Comparison of ENCODE assay signal across 29 cellular contexts in the genomic region with DNA sequence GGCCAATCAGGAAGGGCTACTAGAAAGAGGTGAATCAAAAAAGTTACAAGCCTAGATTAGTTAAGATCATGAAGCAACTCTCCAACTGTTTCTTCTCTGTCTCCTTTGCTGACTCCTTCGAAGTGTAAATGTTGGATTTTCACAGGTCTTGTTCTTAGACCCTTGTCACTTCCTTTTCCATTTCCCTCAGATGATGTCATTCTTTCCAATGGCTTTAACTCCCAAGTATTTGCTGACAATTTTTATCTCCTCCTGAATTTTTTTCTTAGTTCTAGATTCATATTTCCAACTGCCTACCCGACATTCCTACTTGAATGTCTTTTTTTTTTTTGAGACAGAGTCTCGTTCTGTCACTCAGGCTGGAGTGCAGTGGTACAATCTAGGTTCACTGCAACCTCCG.
"Had no signal": no experiment of that assay in that cellular context is flagged by ENCODE, and none has a peak within 500 bp of the region (broad histone marks: within the 10 kb centered on the region; RNA-seq: fewer than 3 reads in every experiment).

No MANE protein-coding gene starts in this region.

- H3K27me3 ChIP-seq: esophagus muscularis mucosa, heart right ventricle, neural progenitor cell, right atrium auricular region, sigmoid colon, stomach, thyroid gland had no signal

- H3K4me1 ChIP-seq: esophagus muscularis mucosa, lower lobe of right lung, neural progenitor cell, parathyroid adenoma, right atrium auricular region, sigmoid colon, stomach, thyroid gland had no signal

- H3K27ac Mint-ChIP-seq: memory B cell; mesothelial cell of epicardium; natural killer cell treated with Interleukin-12 subunit alpha and Interleukin-12 subunit beta and Interleukin-15 and Interleukin-18, amount 100 ng/mL, for 72 hours; neural progenitor cell; progenitor cell of endocrine pancreas; stimulated activated effector memory CD8-positive, alpha-beta T cell treated with anti-CD3 and anti-CD28 coated beads, Interleukin-12 subunit alpha, Interleukin-12 subunit beta, amount 100 ng/mL, for 72 hours had no signal

- H3K36me3 ChIP-seq: esophagus muscularis mucosa, heart right ventricle, lower lobe of right lung, neural progenitor cell, right atrium auricular region, sigmoid colon, stomach, thyroid gland had no signal

- H3K4me3 Mint-ChIP-seq: memory B cell; mesothelial cell of epicardium; naive B cell; natural killer cell treated with Interleukin-12 subunit alpha and Interleukin-12 subunit beta and Interleukin-15 and Interleukin-18, amount 100 ng/mL, for 72 hours; neural progenitor cell; stimulated activated effector memory CD8-positive, alpha-beta T cell treated with anti-CD3 and anti-CD28 coated beads, Interleukin-12 subunit alpha, Interleukin-12 subunit beta, amount 100 ng/mL, for 72 hours had no signal

- H3K9me3 ChIP-seq: thyroid gland had no signal

- ATAC-seq: heart right ventricle; left ventricle myocardium superior; lower lobe of right lung; mucosa of descending colon; natural killer cell treated with Interleukin-12 subunit alpha and Interleukin-12 subunit beta and Interleukin-15 and Interleukin-18, amount 100 ng/mL, for 72 hours; stimulated activated effector memory CD8-positive, alpha-beta T cell treated with anti-CD3 and anti-CD28 coated beads, Interleukin-12 subunit alpha, Interleukin-12 subunit beta, amount 100 ng/mL, for 72 hours had no signal

- H3K27ac ChIP-seq: dorsolateral prefrontal cortex, esophagus muscularis mucosa, heart right ventricle, lower lobe of right lung, neural progenitor cell, parathyroid adenoma, right atrium auricular region, sigmoid colon, stomach, thyroid gland had no signal

- H3K36me3 Mint-ChIP-seq: stimulated activated effector memory CD8-positive, alpha-beta T cell treated with anti-CD3 and anti-CD28 coated beads, Interleukin-12 subunit alpha, Interleukin-12 subunit beta, amount 100 ng/mL, for 72 hours had no signal

- H3K4me3 ChIP-seq: dorsolateral prefrontal cortex, esophagus muscularis mucosa, heart right ventricle, lower lobe of right lung, mucosa of descending colon, neural progenitor cell, right atrium auricular region, sigmoid colon, stomach, thyroid gland had no signal

- H3K4me1 Mint-ChIP-seq: memory B cell; mesothelial cell of epicardium; naive B cell; neural progenitor cell; stimulated activated effector memory CD8-positive, alpha-beta T cell treated with anti-CD3 and anti-CD28 coated beads, Interleukin-12 subunit alpha, Interleukin-12 subunit beta, amount 100 ng/mL, for 72 hours had no signal

- DNase-seq: cortex of kidney; dorsolateral prefrontal cortex; effector CD4-positive, alpha-beta T cell; foreskin melanocyte; glutamatergic neuron; heart right ventricle; hippocampal formation; islet precursor cell; kidney glomerular epithelial cell; left ventricle myocardium superior; lower lobe of right lung; mucosa of descending colon; naive B cell; sigmoid colon; stimulated activated CD4-positive, alpha-beta T cell treated with anti-CD3 and anti-CD28 coated beads, Interleukin-2, amount 100 ng/mL, for 24 hours; stimulated activated CD4-positive, alpha-beta T cell treated with anti-CD3 and anti-CD28 coated beads, Interleukin-4, amount 100 ng/mL, for 24 hours; stimulated activated naive CD4-positive, alpha-beta T cell treated with Interleukin-2 at 50 U/mL for 16 hours; stomach; thyroid gland; trophoblast cell had no signal

- H3K27me3 Mint-ChIP-seq: progenitor cell of endocrine pancreas had no signal
